Comparison of ENCODE assay signal across 14 cellular contexts in genomic region chr3:187987919-187988318, GRCh38.
DNase-seq lines count a peak whose midpoint lies in the region; ATAC-seq lines count a peak whose summit lies in the region.
"Had no signal": no experiment of that assay in that cellular context is flagged by ENCODE, and none has a peak within 500 bp of the region (broad histone marks: within the 10 kb centered on the region; RNA-seq: fewer than 3 reads in every experiment).

No MANE protein-coding gene starts in this region.

- peak overlapping the region; percentile 78 for H3K27ac Mint-ChIP-seq in T-helper 1 cell treated with Interleukin-12 subunit alpha and Interleukin-12 subunit beta and Interleukin-4 antibody, amounts not matched to agents 30 μg/mL and 1 μg/mL, for 36 hours
- peak overlapping the region; percentile 75 to 79 for H3K27ac Mint-ChIP-seq in effector memory CD8-positive, alpha-beta T cell

- peaks cover 5% of the 10 kb centered on the region for H3K27me3 Mint-ChIP-seq in T-helper 1 cell treated with Interleukin-12 subunit alpha and Interleukin-12 subunit beta and Interleukin-4 antibody, amounts not matched to agents 30 μg/mL and 1 μg/mL, for 36 hours (ENCODE audit: low read depth)
- no peaks in the 10 kb centered on the region for H3K27me3 Mint-ChIP-seq in effector memory CD8-positive, alpha-beta T cell
- H3K27me3 Mint-ChIP-seq: naive thymus-derived CD8-positive, alpha-beta T cell had no signal

- peaks cover 48% of the 10 kb centered on the region for H3K4me1 Mint-ChIP-seq in T-helper 1 cell treated with Interleukin-12 subunit alpha and Interleukin-12 subunit beta and Interleukin-4 antibody, amounts not matched to agents 30 μg/mL and 1 μg/mL, for 36 hours (ENCODE audit: low read depth)
- H3K4me1 Mint-ChIP-seq in effector memory CD8-positive, alpha-beta T cell (ENCODE audit: low read depth in 2 of 2): peaks cover 31 to 38% of the 10 kb centered on the region in 2 donors

- H3K4me3 Mint-ChIP-seq in T-helper 1 cell treated with Interleukin-12 subunit alpha and Interleukin-12 subunit beta and Interleukin-4 antibody, amounts not matched to agents 30 μg/mL and 1 μg/mL, for 36 hours: peak overlapping the region; percentile 18
- H3K4me3 Mint-ChIP-seq in effector memory CD8-positive, alpha-beta T cell: peak overlapping the region; percentile 55 to 69

- peak; percentile 72 for DNase-seq in activated CD8-positive, alpha-beta memory T cell treated with anti-CD3 and anti-CD28 coated beads, Interleukin-2, amount 50 U/mL, for 48 hours
- DNase-seq in effector memory CD8-positive, alpha-beta T cell: peak; percentile 63 to 66 (median 64)
- peak; percentile 73 for DNase-seq in stimulated activated CD8-positive, alpha-beta memory T cell treated with anti-CD3 and anti-CD28 coated beads, Interleukin-4, amount 100 ng/mL, for 48 hours
- DNase-seq in DMS 273 treated with DMSO at 0.1 percent for 48 hours (lab: John Stamatoyannopoulos, UW) (no peak), glomerular visceral epithelial cell (ENCODE audit: extremely low spot score) (no peak)
- DNase-seq: aorta, left cardiac atrium, MV-4-11, NCI-H2227 treated with DMSO at 0.1 percent for 48 hours, Peyer's patch had no signal

- ATAC-seq in effector memory CD8-positive, alpha-beta T cell (replicated peaks): peak; percentile 99
- ATAC-seq in HG02759 (IDR thresholded peaks at IDR 0.05; ENCODE audit: unreplicated experiment): no peak
- ATAC-seq: left cardiac atrium; naive thymus-derived CD8-positive, alpha-beta T cell; sciatic nerve had no signal

- H3K36me3 Mint-ChIP-seq in T-helper 1 cell treated with Interleukin-12 subunit alpha and Interleukin-12 subunit beta and Interleukin-4 antibody, amounts not matched to agents 30 μg/mL and 1 μg/mL, for 36 hours (ENCODE audit: low read depth): peaks cover 12% of the 10 kb centered on the region
- no peaks in the 10 kb centered on the region for H3K36me3 Mint-ChIP-seq in effector memory CD8-positive, alpha-beta T cell (ENCODE audit: insufficient read depth)
- H3K36me3 Mint-ChIP-seq: naive thymus-derived CD8-positive, alpha-beta T cell had no signal

- peaks cover 21% of the 10 kb centered on the region for H3K9me3 Mint-ChIP-seq in T-helper 1 cell treated with Interleukin-12 subunit alpha and Interleukin-12 subunit beta and Interleukin-4 antibody, amounts not matched to agents 30 μg/mL and 1 μg/mL, for 36 hours
- no peaks in the 10 kb centered on the region for H3K9me3 Mint-ChIP-seq in effector memory CD8-positive, alpha-beta T cell

Comparison
In these comparisons a context has a peak if more than half of its experiments do, and no peak if none do; other contexts are left out.
1. DNase-seq: peak in activated CD8-positive, alpha-beta memory T cell treated with anti-CD3 and anti-CD28 coated beads, Interleukin-2, amount 50 U/mL, for 48 hours (single experiment), effector memory CD8-positive, alpha-beta T cell (3 of 3) and stimulated activated CD8-positive, alpha-beta memory T cell treated with anti-CD3 and anti-CD28 coated beads, Interleukin-4, amount 100 ng/mL, for 48 hours (single experiment); none in DMS 273 treated with DMSO at 0.1 percent for 48 hours (single experiment) and glomerular visceral epithelial cell (single experiment).